Comparison of ENCODE assay signal across 8 cellular contexts in the genomic region with DNA sequence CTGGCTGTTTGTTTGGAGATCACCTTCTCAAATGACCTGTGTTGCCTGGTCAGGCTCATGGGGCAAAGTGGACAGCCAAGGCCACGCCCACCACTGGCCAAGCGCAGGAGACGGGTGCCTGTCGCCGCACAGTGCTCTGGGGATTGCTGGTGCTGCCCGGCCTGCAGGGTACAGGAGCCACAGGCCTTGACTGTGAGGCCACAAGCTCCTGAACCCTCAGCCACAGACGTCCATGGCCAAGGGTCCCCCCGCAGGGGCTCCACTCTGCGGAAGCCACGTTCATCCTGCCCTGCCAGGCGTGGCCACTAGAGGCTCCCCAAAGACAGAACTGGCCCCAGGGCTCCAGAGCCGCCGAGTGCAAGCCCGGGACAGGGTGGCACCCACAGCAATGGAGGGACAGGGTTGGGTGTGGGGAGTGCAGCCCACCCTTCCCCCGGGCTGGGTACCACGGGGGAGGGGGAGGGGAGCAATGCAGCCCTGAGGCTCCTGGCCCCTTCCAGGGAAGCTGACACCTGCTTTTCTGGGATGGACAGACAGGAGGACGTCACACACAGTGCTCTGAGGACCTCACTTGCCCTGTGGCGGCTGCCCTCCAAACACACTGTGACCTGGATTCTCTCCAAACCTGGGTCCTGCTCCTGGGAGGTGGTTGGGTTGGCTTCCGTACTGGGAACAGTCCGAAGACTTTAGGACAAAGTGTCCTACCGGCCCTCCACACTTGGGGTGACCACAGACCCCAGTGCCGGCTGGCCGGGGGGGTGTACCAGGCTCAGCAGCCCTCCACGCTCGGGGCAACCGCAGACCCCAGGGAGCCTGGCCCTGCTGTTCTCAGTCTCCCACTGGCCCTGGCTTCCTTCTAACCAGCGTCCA. TPM values are rescaled to one million over a fixed set of nuclear protein-coding genes. Genes with fewer than 3 reads are reported as not detected.
A peak's percentile ranks its signal among the peaks of the same experiment; 100 is the strongest.
DNase-seq lines count a peak whose midpoint lies in the region; ATAC-seq and TF ChIP-seq lines count a peak whose summit lies in the region.

No MANE protein-coding gene starts in this region.

- 22 to 33% methylated on average over 1 to 26 of the region's 27 CpGs for WGBS in testis, 2 donors

- no peaks in the 10 kb centered on the region for H3K79me2 ChIP-seq in PC-9 (ENCODE audit: low read depth)

- CTCF ChIA-PET in PC-9 (lab: Charles Lee): interaction anchor here (0.5 kb wide), 1 partner anchor 130 kb away, joined by 11 read pairs; no protein-coding TSS in a partner anchor

- H4K20me1 ChIP-seq in PC-9 (ENCODE audit: insufficient read depth): peaks cover 43% of the 10 kb centered on the region

- intact Hi-C loops in PC-9 (cut with micrococcal nuclease; ENCODE audit: unreplicated experiment) (loop anchor here (1.0 to 10.0 kb wide), 8 partner anchors 87 to 496 kb away; a partner anchor contains a TSS), testis (cut with DNase I; ENCODE audit: low total_unique reads) (loop anchor here (5.0 kb wide), 1 partner anchor 236 kb away; no protein-coding TSS in a partner anchor)

- peak; percentile 51 for ATAC-seq in GM19324 (IDR thresholded peaks at IDR 0.05; ENCODE audit: low FRiP score, unreplicated experiment)

- H3F3A ChIP-seq in PC-9 (ENCODE audit: insufficient read depth, low read depth): peaks cover 9% of the 10 kb centered on the region

- no peaks in the 10 kb centered on the region for H3K9me3 ChIP-seq in PC-9 (ENCODE audit: insufficient read depth, low read depth)
- H3K9me3 ChIP-seq in testis: no peaks in the 10 kb centered on the region

- H3K4me2 ChIP-seq in PC-9: peak overlapping the region; percentile 69

- POLR2A ChIA-PET in PC-9 (lab: Charles Lee; ENCODE audit: unreplicated experiment): interaction anchor here (0.7 kb wide), 1 partner anchor 200 kb away, joined by 8 read pairs; no protein-coding TSS in a partner anchor

- no peak overlapping the region for H2AFZ ChIP-seq in PC-9

- H3K36me3 ChIP-seq in PC-9 (ENCODE audit: low read depth) (no peaks in the 10 kb centered on the region), testis (ENCODE audit: low read depth, missing control alignments) (no peaks in the 10 kb centered on the region)

- no peaks in the 10 kb centered on the region for H3K27me3 ChIP-seq in PC-9 (ENCODE audit: insufficient read depth, low read depth)
- no peaks in the 10 kb centered on the region for H3K27me3 ChIP-seq in testis

- H3K4me1 ChIP-seq in PC-9 (replicated peaks; ENCODE audit: insufficient read depth) (peaks cover 27% of the 10 kb centered on the region), testis (peaks cover 32% of the 10 kb centered on the region)

- TF ChIP-seq POLR2A in testis (IDR thresholded peaks at IDR 0.05): no peak

- peak; percentile 100 for TF ChIP-seq CTCF in PC-9 (conservative IDR thresholded peaks at IDR 0.05)
- TF ChIP-seq CTCF in foreskin fibroblast (IDR thresholded peaks at IDR 0.05; ENCODE audit: low read depth, low read length): peak; percentile 95
- TF ChIP-seq CTCF in testis (IDR thresholded peaks at IDR 0.05): peak; percentile 58 to 83 (median 74)

- H3K4me3 ChIP-seq in PC-9: peak overlapping the region; percentile 34; the same call in 1 of the 2 replicates
- H3K4me3 ChIP-seq in foreskin fibroblast (ENCODE audit: low read depth in 1 of 2, low read length in 2 of 2): peak overlapping the region; percentile 27 to 51
- no peak overlapping the region for H3K4me3 ChIP-seq in testis

- no peaks in the 10 kb centered on the region for H3K9me2 ChIP-seq in PC-9 (ENCODE audit: insufficient read depth)

- DNase-seq in AG20443 (ENCODE audit: low spot score) (peak; percentile 89), HuH-7 (ENCODE audit: low spot score) (peak; percentile 87), PC-9 (peak; percentile 52 to 94), foreskin fibroblast (peak; percentile 28 to 82), nucleus accumbens (lab: John Stamatoyannopoulos, UW) (peak in 53 of 56 donors; percentile 21 to 90 (median 71)), testis (peak; percentile 72)
- DNase-seq in activated T-helper 9 cell treated with anti-CD3 and anti-CD28 coated beads, Interleukin-2, amount 50 U/mL, for 16 hours (ENCODE audit: low read depth): peak; percentile 53

- H3K27ac ChIP-seq in PC-9: no peak overlapping the region
- no peak overlapping the region for H3K27ac ChIP-seq in testis

- BruUV-seq in PC-9 (replicated peaks; lab: Mats Ljungman, UMichigan): TSS peak; percentile 63

RNA-seq across cellular contexts. Expression of a gene that starts 21.5 kb away (rescaled TPM):
- 0.17 and 0.38 TPM in 2 replicates for total RNA-seq in PC-9 (2021)
- 1 to 10 TPM; 2.9 to 5.7 TPM for total RNA-seq in testis
- 3.8 TPM for polyA plus RNA-seq in testis (ENCODE audit: insufficient read depth, low read depth, low replicate concordance)

RNA-seq across cellular contexts. Expression of a gene that starts 59.6 kb away (rescaled TPM):
- total RNA-seq in PC-9 (2021) (83.3 and 86.8 TPM in 2 replicates), testis (10 to 100 TPM; 19.8 to 31.2 TPM)
- polyA plus RNA-seq in testis (ENCODE audit: insufficient read depth, low read depth, low replicate concordance): 18.5 TPM

Comparison
In these comparisons a context has a peak if more than half of its experiments do, and no peak if none do; other contexts are left out.
1. H3K4me3 ChIP-seq: peak in PC-9 (single experiment) and foreskin fibroblast (2 of 2); none in testis (0 of 2).
2. Peak in every context shown above with its lines, with median percentiles within 50 percentile points of each other: DNase-seq and CTCF ChIP-seq.